In genomic region chr1:225699336-225699735, GRCh38 we compare ENCODE assay signal across 2 cellular contexts.
A peak's percentile ranks its signal among the peaks of the same experiment; 100 is the strongest.
TF ChIP-seq lines count a peak whose summit lies in the region.

No MANE protein-coding gene starts in this region.

TF ChIP-seq in IMR-90, 13 proteins besides CTCF, POLR2A, EP300 and RAD21:
- no peak for TF ChIP-seq SMC3 (IDR thresholded peaks at IDR 0.05; ENCODE audit: low read depth, low read length)
- TF ChIP-seq CHD1 (IDR thresholded peaks at IDR 0.05; ENCODE audit: low read depth, low read length) = no peak
- TF ChIP-seq RCOR1 (IDR thresholded peaks at IDR 0.05; ENCODE audit: insufficient replicate concordance, low read length) = no peak
- no peak for TF ChIP-seq ELK1 (IDR thresholded peaks at IDR 0.05; ENCODE audit: borderline replicate concordance, low read depth, low read length)
- no peak for TF ChIP-seq USF2 (IDR thresholded peaks at IDR 0.05; ENCODE audit: low read depth, low read length)
- no peak for TF ChIP-seq MAFK (IDR thresholded peaks at IDR 0.05; ENCODE audit: low read depth, low read length)
- no peak for TF ChIP-seq MXI1 (IDR thresholded peaks at IDR 0.05; ENCODE audit: borderline replicate concordance, low read depth, low read length)
- no peak for TF ChIP-seq CEBPB (IDR thresholded peaks at IDR 0.05; ENCODE audit: low read depth, low read length)
- no peak for TF ChIP-seq BHLHE40 (IDR thresholded peaks at IDR 0.05; ENCODE audit: low read depth, low read length)
- TF ChIP-seq RFX5 (IDR thresholded peaks at IDR 0.05; ENCODE audit: low read depth, low read length) = no peak
- no peak for TF ChIP-seq NFE2L2 (IDR thresholded peaks at IDR 0.05; ENCODE audit: low read depth, low read length)
- no peak for TF ChIP-seq MAZ (IDR thresholded peaks at IDR 0.05; ENCODE audit: borderline replicate concordance, low read depth, low read length)
- TF ChIP-seq FOS (IDR thresholded peaks at IDR 0.05; ENCODE audit: low read depth, low read length) = no peak

TF ChIP-seq in K562, 482 proteins besides CTCF, POLR2A, EP300 and RAD21:
- TF ChIP-seq ZC3H8 (IDR thresholded peaks at IDR 0.05) = no peak
- no peak for TF ChIP-seq ZNF830 (CRISPR knock-in tag; IDR thresholded peaks at IDR 0.05)
- no peak for TF ChIP-seq BRD9 (IDR thresholded peaks at IDR 0.05; ENCODE audit: low read depth, partially characterized antibody)
- TF ChIP-seq NFIC (IDR thresholded peaks at IDR 0.05) = 0 out of 2 replicates have a peak, but pooled peaks have one; percentile 8
- no peak for TF ChIP-seq RHOXF2B (CRISPR knock-in tag; conservative IDR thresholded peaks at IDR 0.05)
